1 cellular context compared by ENCODE assay signal in the genomic region with DNA sequence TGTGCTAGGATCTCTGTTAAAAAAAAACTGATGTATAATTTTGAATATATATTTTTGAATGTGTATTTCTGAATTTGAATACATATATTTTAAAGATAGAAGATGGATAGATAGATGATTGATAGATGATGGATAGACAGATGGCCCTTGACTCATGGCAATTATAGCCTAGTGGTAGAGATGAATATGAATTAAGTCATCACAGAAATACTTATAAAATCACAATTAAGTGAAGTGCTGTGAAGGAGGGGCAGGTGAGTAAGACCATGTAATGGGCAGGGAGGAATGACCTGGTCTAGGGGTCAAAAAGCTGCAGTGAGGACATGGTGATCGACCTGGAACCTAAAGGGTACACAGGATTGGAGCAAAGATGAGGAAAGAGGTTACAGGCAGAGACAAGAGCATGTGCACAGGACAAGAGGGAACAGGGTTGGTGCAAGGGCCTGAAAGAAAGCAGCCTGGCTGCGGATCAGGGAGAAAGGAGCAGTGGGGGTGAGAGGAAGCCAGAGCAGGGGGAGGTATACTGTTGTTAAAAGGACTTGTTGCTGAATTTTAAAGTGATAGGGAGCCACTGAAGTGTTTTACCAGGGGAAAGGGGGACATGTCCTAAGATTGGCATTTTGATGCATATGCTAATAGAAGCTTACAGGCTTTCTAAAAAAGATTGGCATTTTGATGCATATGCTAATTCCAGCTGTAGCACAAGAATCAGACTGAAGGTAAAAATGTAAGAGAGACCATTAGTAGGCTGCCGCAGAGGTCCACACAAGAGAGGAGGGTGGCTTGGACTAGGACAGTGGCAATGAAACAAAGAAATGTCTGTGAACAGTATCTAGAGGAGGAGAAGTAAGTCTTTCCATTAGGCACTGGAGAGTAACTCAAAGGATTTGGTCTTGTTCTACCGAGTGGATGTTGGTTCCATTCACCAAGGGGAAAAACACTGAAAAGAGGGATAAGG.
A peak's percentile ranks its signal among the peaks of the same experiment; 100 is the strongest.
TF ChIP-seq lines count a peak whose summit lies in the region.

No MANE protein-coding gene starts in this region.

TF ChIP-seq in HEK293, 187 proteins besides CTCF, POLR2A, EP300 and RAD21:
- TF ChIP-seq ZNF707 (tag by site-specific recombination; IDR thresholded peaks at IDR 0.05) (no peak), ZNF302 (tag by site-specific recombination; IDR thresholded peaks at IDR 0.05; ENCODE audit: low read depth) (no peak), ZNF362 (tag by site-specific recombination; IDR thresholded peaks at IDR 0.05) (no peak), ZNF121 (tag by site-specific recombination; IDR thresholded peaks at IDR 0.05) (no peak), ZNF600 (tag by site-specific recombination; IDR thresholded peaks at IDR 0.05) (peak; percentile 52; the same call in 1 of the 2 replicates), SCRT2 (tag by site-specific recombination; IDR thresholded peaks at IDR 0.05) (peak; percentile 47; the same call in 1 of the 2 replicates), ZNF248 (tag by site-specific recombination; IDR thresholded peaks at IDR 0.05) (no peak), SP7 (tag by site-specific recombination; IDR thresholded peaks at IDR 0.05) (peak; percentile 23; the same call in 1 of the 2 replicates)
TF ChIP-seq in HEK293: peak in this region for 3.
